Comparison of ENCODE assay signal across 8 cellular contexts in genomic region chrX:68196939-68197791, GRCh38.
DNase-seq lines count a peak whose midpoint lies in the region; ATAC-seq, FAIRE-seq and TF ChIP-seq lines count a peak whose summit lies in the region.

No MANE protein-coding gene starts in this region.

- FAIRE-seq in islet of Langerhans (lab: Jason Lieb, UNC): peak; percentile 98

- ATAC-seq in GM18517 (IDR thresholded peaks at IDR 0.05; ENCODE audit: unreplicated experiment) (peak; percentile 67), HG03139 (IDR thresholded peaks at IDR 0.05; ENCODE audit: unreplicated experiment) (peak; percentile 77)
- peak; percentile 60 for ATAC-seq in stimulated activated naive CD8-positive, alpha-beta T cell treated with anti-CD3 and anti-CD28 coated beads, Interleukin-15, amount 100 ng/mL, for 72 hours

- in situ Hi-C loops in Caki2 (cut with HindIII; ENCODE audit: low pct_unique_long_range_greater_than_20kb, low sequenced_read_pairs): no loop called here

- DNase-seq in Caki2 (ENCODE audit: low read depth) (peak; percentile 30), NCI-H748 treated with DMSO at 0.1 percent for 48 hours (lab: John Stamatoyannopoulos, UW) (peak; percentile 4), cerebellar nuclear complex (lab: John Stamatoyannopoulos, UW) (no peak)
- peak; percentile 3 to 20 for DNase-seq in stimulated activated naive CD8-positive, alpha-beta T cell treated with anti-CD3 and anti-CD28 coated beads, Interleukin-15, amount 100 ng/mL, for 72 hours

- no peak overlapping the region for H3K4me3 Mint-ChIP-seq in brain
- H3K4me3 Mint-ChIP-seq in stimulated activated naive CD8-positive, alpha-beta T cell treated with anti-CD3 and anti-CD28 coated beads, Interleukin-15, amount 100 ng/mL, for 72 hours: no peak overlapping the region

- peak overlapping the region in 4 of 5 experiments; percentile 75 to 85 (median 82) for H3K27ac Mint-ChIP-seq in brain
- no peak overlapping the region for H3K27ac Mint-ChIP-seq in stimulated activated naive CD8-positive, alpha-beta T cell treated with anti-CD3 and anti-CD28 coated beads, Interleukin-15, amount 100 ng/mL, for 72 hours

- peaks cover 0 to 2% (median 0%) of the 10 kb centered on the region in 5 experiments for H3K9me3 Mint-ChIP-seq in brain
- no peaks in the 10 kb centered on the region for H3K9me3 Mint-ChIP-seq in stimulated activated naive CD8-positive, alpha-beta T cell treated with anti-CD3 and anti-CD28 coated beads, Interleukin-15, amount 100 ng/mL, for 72 hours

- H3K27me3 Mint-ChIP-seq in brain: no peaks in the 10 kb centered on the region
- no peaks in the 10 kb centered on the region for H3K27me3 Mint-ChIP-seq in stimulated activated naive CD8-positive, alpha-beta T cell treated with anti-CD3 and anti-CD28 coated beads, Interleukin-15, amount 100 ng/mL, for 72 hours

- peak; percentile 81 to 84 for TF ChIP-seq CTCF in brain (conservative IDR thresholded peaks at IDR 0.05)

- H3K36me3 Mint-ChIP-seq in brain: no peaks in the 10 kb centered on the region

- H3K4me1 Mint-ChIP-seq in brain: peaks cover 20% of the 10 kb centered on the region
- no peaks in the 10 kb centered on the region for H3K4me1 Mint-ChIP-seq in stimulated activated naive CD8-positive, alpha-beta T cell treated with anti-CD3 and anti-CD28 coated beads, Interleukin-15, amount 100 ng/mL, for 72 hours

Comparison
In these comparisons a context has a peak if more than half of its experiments do, and no peak if none do; other contexts are left out.
1. DNase-seq: peak in Caki2 (single experiment), NCI-H748 treated with DMSO at 0.1 percent for 48 hours (single experiment) and stimulated activated naive CD8-positive, alpha-beta T cell treated with anti-CD3 and anti-CD28 coated beads, Interleukin-15, amount 100 ng/mL, for 72 hours (2 of 2); none in cerebellar nuclear complex (0 of 2).
2. H3K27ac Mint-ChIP-seq: peak in brain (4 of 5); none in stimulated activated naive CD8-positive, alpha-beta T cell treated with anti-CD3 and anti-CD28 coated beads, Interleukin-15, amount 100 ng/mL, for 72 hours (0 of 2).
3. Peak in every context shown above with its lines, with median percentiles within 50 percentile points of each other: ATAC-seq.